In the genomic region with DNA sequence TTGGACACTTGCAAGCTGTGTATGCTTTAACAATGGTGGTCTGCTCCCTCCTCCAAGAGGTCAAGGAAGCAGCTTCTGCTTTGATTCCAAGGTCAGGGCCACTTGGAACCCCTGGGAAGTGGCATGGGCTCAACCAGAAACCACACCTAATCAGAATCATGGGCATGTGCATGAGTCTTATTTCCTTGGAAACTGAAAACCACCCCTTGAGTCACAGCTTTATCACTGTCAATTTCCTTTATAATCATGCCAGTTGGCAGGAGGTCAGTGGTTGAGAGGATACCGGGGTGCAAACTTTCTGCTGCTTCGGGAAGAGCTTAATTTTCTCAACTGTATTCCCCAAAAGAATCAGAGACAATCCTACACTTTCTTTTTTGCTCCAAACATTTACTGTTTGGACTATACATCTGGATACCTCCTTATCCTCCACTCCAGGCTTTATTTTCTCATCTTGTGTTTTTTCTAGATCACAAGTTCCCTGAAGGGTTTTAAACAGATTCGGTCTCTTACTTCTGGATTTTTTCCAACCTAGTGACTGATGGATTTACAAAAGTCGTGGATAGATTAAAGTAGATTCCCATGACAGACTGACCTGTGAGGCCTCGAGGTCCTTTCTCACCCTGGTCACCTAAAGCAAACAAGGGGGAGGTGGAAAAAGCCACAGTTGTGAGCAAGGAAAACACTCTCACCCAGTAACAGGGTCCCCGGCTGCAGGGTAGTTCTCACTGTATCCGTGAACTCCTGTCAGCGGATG, we compare ENCODE assay signal across 14 cellular contexts. TPM values are rescaled to one million over a fixed set of nuclear protein-coding genes. Genes with fewer than 3 reads are reported as not detected.
DNase-seq lines count a peak whose midpoint lies in the region; FAIRE-seq and TF ChIP-seq lines count a peak whose summit lies in the region.
"Had no signal": no experiment of that assay in that cellular context is flagged by ENCODE, and none has a peak within 500 bp of the region (broad histone marks: within the 10 kb centered on the region; RNA-seq: fewer than 3 reads in every experiment).

No MANE protein-coding gene starts in this region.

- H3K4me3 ChIP-seq in bronchial epithelial cell (ENCODE audit: low read depth, low read length) = no peak overlapping the region
- H3K4me3 ChIP-seq in effector memory CD4-positive, alpha-beta T cell (ENCODE audit: insufficient read depth, low read depth, low read length, poor library complexity, severe bottlenecking) = no peak overlapping the region
- H3K4me3 ChIP-seq: BLaER1 treated with 17β-estradiol and CSF1 and Interleukin-3, amounts not matched to agents 10 nM and 100 nM; ovary had no signal

- H3K27ac ChIP-seq in effector memory CD4-positive, alpha-beta T cell (ENCODE audit: insufficient read depth, low read length, poor library complexity, severe bottlenecking) = no peak overlapping the region
- H3K27ac ChIP-seq: BLaER1 treated with 17β-estradiol and CSF1 and Interleukin-3, amounts not matched to agents 10 nM and 100 nM; ovary had no signal

- H3K27me3 ChIP-seq in bronchial epithelial cell (ENCODE audit: control insufficient read depth, insufficient read depth, low read length) = no peaks in the 10 kb centered on the region
- no peaks in the 10 kb centered on the region for H3K27me3 ChIP-seq in effector memory CD4-positive, alpha-beta T cell (replicated peaks; ENCODE audit: control insufficient read depth, insufficient read depth, low read length, poor library complexity, severe bottlenecking)
- H3K27me3 ChIP-seq: BLaER1 treated with 17β-estradiol and CSF1 and Interleukin-3, amounts not matched to agents 10 nM and 100 nM; ovary had no signal

- H3K9me3 ChIP-seq in effector memory CD4-positive, alpha-beta T cell (ENCODE audit: control insufficient read depth, low read length) = no peaks in the 10 kb centered on the region
- H3K9me3 ChIP-seq: ovary had no signal

- H3K4me1 ChIP-seq in effector memory CD4-positive, alpha-beta T cell (ENCODE audit: control insufficient read depth, insufficient read depth, low read length, poor library complexity, severe bottlenecking) = no peaks in the 10 kb centered on the region

- no peak for FAIRE-seq in bronchial epithelial cell (lab: Jason Lieb, UNC)

- peak; percentile 85 for DNase-seq in AG08395 (ENCODE audit: low spot score)
- peak; percentile 66 for DNase-seq in LoVo (ENCODE audit: low spot score)
- peak; percentile 86 for DNase-seq in bronchial epithelial cell (ENCODE audit: low read depth)
- DNase-seq in left kidney (ENCODE audit: low read depth, low spot score) = peak; percentile 14
- no peak for DNase-seq in cortex of kidney (lab: John Stamatoyannopoulos, UW)
- DNase-seq in HuH-7.5 (ENCODE audit: low spot score) = no peak
- DNase-seq in effector memory CD4-positive, alpha-beta T cell = no peak
- DNase-seq in NCI-H187 treated with DMSO at 0.1 percent for 48 hours (lab: John Stamatoyannopoulos, UW) = no peak
- DNase-seq: activated CD4-positive, alpha-beta T cell treated with anti-CD3 and anti-CD28 coated beads, Interleukin-2, amount 10 ng/mL, durations not matched to agents 24 days and 14 days; activated naive CD4-positive, alpha-beta T cell treated with anti-CD3 and anti-CD28 coated beads, Interleukin-2, amount 50 U/mL, for 16 hours; NCI-H748 treated with DMSO at 0.1 percent for 48 hours; ovary; stimulated activated CD4-positive, alpha-beta T cell treated with anti-CD3 and anti-CD28 coated beads, Interleukin-2, amount 100 ng/mL, for 48 hours had no signal

- no peak for TF ChIP-seq CTCF in bronchial epithelial cell (IDR thresholded peaks at IDR 0.05; ENCODE audit: insufficient read depth, low read length, severe bottlenecking)

- H3K36me3 ChIP-seq in bronchial epithelial cell (ENCODE audit: control insufficient read depth, insufficient read depth, low read length) = peaks cover 64% of the 10 kb centered on the region
- H3K36me3 ChIP-seq in effector memory CD4-positive, alpha-beta T cell (ENCODE audit: control insufficient read depth, insufficient read depth, low read length) = no peaks in the 10 kb centered on the region
- H3K36me3 ChIP-seq: BLaER1 treated with 17β-estradiol and CSF1 and Interleukin-3, amounts not matched to agents 10 nM and 100 nM; ovary had no signal

RNA-seq across cellular contexts. Expression of a gene that starts 36.0 kb away (rescaled TPM):
- total RNA-seq in bronchial epithelial cell = 594 and 626 TPM in 2 replicates
- total RNA-seq: activated CD4-positive, alpha-beta T cell treated with anti-CD3 and anti-CD28 coated beads, Interleukin-2, amount 10 ng/mL, durations not matched to agents 24 days and 14 days had no signal

Comparison
In these comparisons a context has a peak if more than half of its experiments do, and no peak if none do; other contexts are left out.
1. DNase-seq: peak in AG08395 (single experiment), LoVo (single experiment), bronchial epithelial cell (single experiment) and left kidney (single experiment); none in cortex of kidney (single experiment), HuH-7.5 (single experiment), effector memory CD4-positive, alpha-beta T cell (0 of 3) and NCI-H187 treated with DMSO at 0.1 percent for 48 hours (single experiment).